In the genomic region with DNA sequence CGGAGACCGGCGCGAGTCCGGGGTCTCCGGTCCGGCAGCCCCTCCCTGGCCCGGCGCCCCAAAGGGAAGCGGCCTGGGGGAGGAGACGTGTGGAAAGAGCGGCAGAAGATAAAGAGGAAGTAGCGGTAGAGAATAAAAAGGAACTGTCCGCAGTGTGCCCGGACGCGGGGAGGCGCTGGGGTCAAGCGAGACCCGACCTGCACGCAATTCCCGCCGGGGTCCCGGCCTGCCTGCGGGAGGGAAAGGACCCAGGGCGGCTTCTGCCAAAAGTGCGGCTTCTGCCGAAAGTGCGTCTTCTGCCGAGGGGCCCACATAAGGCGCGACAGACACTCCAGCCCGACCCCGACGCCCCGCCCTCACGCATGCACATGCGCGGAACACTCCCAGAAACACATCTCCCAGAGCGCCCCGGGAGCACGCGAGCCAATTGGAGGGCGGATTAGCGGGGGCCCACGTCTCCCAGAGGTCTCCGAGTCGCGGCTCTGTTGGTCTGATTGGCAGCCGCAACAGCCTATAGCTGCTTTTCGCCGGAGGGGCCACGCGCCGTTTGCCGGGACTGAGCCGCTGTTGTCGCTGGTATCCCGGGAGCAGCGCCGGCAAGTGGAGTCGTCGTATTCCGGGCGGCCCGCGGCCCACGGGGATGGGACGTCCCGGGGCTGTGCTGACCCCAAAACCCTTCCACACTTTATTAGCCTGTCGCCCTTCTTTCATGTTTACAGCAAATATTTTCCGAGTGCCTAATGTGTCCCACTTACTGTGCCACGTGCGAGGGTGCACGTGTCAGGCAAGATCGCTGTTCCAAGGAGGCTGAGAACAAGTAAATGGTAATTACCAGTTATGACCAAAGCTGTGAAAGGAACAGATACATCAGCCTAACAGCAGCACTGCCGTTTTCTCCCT, we compare ENCODE assay signal across 1 cellular context.
TF ChIP-seq lines count a peak whose summit lies in the region.

No MANE protein-coding gene starts in this region.

TF ChIP-seq in K562, 482 proteins besides CTCF, POLR2A, EP300 and RAD21 (continued from another document):
- TF ChIP-seq GATA2 (CRISPR knock-in tag; IDR thresholded peaks at IDR 0.05): no peak
- peak; percentile 61; the same call in 1 of the 2 replicates for TF ChIP-seq EGR1 (conservative IDR thresholded peaks at IDR 0.05)
- TF ChIP-seq BRD9 (IDR thresholded peaks at IDR 0.05; ENCODE audit: low read depth, partially characterized antibody): no peak
- peak; percentile 91 for TF ChIP-seq GATAD2A (IDR thresholded peaks at IDR 0.05)
- TF ChIP-seq CBFA2T3 (IDR thresholded peaks at IDR 0.05): 0 out of 2 replicates have a peak, but pooled peaks have one; percentile 16
- TF ChIP-seq, protein P1, sequence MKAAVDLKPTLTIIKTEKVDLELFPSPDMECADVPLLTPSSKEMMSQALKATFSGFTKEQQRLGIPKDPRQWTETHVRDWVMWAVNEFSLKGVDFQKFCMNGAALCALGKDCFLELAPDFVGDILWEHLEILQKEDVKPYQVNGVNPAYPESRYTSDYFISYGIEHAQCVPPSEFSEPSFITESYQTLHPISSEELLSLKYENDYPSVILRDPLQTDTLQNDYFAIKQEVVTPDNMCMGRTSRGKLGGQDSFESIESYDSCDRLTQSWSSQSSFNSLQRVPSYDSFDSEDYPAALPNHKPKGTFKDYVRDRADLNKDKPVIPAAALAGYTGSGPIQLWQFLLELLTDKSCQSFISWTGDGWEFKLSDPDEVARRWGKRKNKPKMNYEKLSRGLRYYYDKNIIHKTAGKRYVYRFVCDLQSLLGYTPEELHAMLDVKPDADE (conservative IDR thresholded peaks at IDR 0.05; ENCODE audit: control insufficient read depth, low read depth, low read length): peak; percentile 72; the same call in 1 of the 2 replicates
- peak; percentile 58 for TF ChIP-seq HNRNPLL (IDR thresholded peaks at IDR 0.05; ENCODE audit: low read depth, low read length, poor library complexity, severe bottlenecking)
- no peak for TF ChIP-seq ZNF165 (CRISPR knock-in tag; IDR thresholded peaks at IDR 0.05; ENCODE audit: borderline replicate concordance)
- TF ChIP-seq BRD4 (IDR thresholded peaks at IDR 0.05): 0 out of 2 replicates have a peak, but pooled peaks have one; percentile 55
- TF ChIP-seq, protein P2, sequence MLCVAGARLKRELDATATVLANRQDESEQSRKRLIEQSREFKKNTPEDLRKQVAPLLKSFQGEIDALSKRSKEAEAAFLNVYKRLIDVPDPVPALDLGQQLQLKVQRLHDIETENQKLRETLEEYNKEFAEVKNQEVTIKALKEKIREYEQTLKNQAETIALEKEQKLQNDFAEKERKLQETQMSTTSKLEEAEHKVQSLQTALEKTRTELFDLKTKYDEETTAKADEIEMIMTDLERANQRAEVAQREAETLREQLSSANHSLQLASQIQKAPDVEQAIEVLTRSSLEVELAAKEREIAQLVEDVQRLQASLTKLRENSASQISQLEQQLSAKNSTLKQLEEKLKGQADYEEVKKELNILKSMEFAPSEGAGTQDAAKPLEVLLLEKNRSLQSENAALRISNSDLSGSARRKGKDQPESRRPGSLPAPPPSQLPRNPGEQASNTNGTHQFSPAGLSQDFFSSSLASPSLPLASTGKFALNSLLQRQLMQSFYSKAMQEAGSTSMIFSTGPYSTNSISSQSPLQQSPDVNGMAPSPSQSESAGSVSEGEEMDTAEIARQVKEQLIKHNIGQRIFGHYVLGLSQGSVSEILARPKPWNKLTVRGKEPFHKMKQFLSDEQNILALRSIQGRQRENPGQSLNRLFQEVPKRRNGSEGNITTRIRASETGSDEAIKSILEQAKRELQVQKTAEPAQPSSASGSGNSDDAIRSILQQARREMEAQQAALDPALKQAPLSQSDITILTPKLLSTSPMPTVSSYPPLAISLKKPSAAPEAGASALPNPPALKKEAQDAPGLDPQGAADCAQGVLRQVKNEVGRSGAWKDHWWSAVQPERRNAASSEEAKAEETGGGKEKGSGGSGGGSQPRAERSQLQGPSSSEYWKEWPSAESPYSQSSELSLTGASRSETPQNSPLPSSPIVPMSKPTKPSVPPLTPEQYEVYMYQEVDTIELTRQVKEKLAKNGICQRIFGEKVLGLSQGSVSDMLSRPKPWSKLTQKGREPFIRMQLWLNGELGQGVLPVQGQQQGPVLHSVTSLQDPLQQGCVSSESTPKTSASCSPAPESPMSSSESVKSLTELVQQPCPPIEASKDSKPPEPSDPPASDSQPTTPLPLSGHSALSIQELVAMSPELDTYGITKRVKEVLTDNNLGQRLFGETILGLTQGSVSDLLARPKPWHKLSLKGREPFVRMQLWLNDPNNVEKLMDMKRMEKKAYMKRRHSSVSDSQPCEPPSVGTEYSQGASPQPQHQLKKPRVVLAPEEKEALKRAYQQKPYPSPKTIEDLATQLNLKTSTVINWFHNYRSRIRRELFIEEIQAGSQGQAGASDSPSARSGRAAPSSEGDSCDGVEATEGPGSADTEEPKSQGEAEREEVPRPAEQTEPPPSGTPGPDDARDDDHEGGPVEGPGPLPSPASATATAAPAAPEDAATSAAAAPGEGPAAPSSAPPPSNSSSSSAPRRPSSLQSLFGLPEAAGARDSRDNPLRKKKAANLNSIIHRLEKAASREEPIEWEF (CRISPR knock-in tag; IDR thresholded peaks at IDR 0.05): no peak
- 0 out of 2 replicates have a peak, but pooled peaks have one; percentile 16 for TF ChIP-seq TRIM28 (IDR thresholded peaks at IDR 0.05)
- TF ChIP-seq DPF2 (IDR thresholded peaks at IDR 0.05): no peak
- TF ChIP-seq ZNF175 (CRISPR knock-in tag; IDR thresholded peaks at IDR 0.05; ENCODE audit: low read depth): peak; percentile 66; the same call in 1 of the 2 replicates
- peak in 1 of 2 experiments; percentile 71; a peak in 1 of 4 replicates for TF ChIP-seq SIN3A (IDR thresholded peaks at IDR 0.05; ENCODE audit: borderline replicate concordance in 2 of 2, control insufficient read depth in 1 of 2, low read depth in 2 of 2, low read length in 2 of 2)
- TF ChIP-seq, protein P3, sequence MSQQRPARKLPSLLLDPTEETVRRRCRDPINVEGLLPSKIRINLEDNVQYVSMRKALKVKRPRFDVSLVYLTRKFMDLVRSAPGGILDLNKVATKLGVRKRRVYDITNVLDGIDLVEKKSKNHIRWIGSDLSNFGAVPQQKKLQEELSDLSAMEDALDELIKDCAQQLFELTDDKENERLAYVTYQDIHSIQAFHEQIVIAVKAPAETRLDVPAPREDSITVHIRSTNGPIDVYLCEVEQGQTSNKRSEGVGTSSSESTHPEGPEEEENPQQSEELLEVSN (IDR thresholded peaks at IDR 0.05; ENCODE audit: borderline replicate concordance in 1 of 2, extremely low read depth in 1 of 2, insufficient read depth in 1 of 2, insufficient read length in 1 of 2, low read depth in 1 of 2, low read length in 1 of 2, poor library complexity in 1 of 2, severe bottlenecking in 1 of 2): peak; percentile 94 to 97
- 0 out of 2 replicates have a peak, but pooled peaks have one; percentile 90 for TF ChIP-seq ZNF217 (CRISPR knock-in tag; IDR thresholded peaks at IDR 0.05)
